ENCODE assay signal across 8 cellular contexts in the genomic region with DNA sequence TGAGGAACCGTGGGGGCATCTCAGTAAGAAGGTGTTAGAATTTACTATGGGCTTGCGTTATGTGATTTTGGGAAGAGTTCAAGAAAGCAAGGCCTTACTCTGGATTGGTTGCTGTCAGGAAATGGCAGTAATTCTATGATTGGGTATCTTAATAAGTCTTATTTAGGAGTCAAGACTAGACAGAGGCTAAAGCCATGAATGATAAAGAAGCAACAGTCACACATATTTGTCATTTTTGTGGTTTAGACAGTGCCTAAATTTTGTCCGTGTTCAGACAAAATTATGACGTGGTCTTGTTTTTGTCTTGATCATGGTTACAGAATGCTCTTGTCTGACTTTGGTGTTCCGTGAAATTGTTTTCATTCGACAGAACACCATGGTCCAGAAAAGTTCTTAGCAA. TPM values are rescaled to one million over a fixed set of nuclear protein-coding genes. Genes with fewer than 3 reads are reported as not detected.
DNase-seq lines count a peak whose midpoint lies in the region; ATAC-seq and TF ChIP-seq lines count a peak whose summit lies in the region.

No MANE protein-coding gene starts in this region.

- H3K9me3 Mint-ChIP-seq in CD4-positive, CD25-positive, alpha-beta regulatory T cell: peaks cover 0 to 2% (median 0%) of the 10 kb centered on the region in 7 donors
- H3K9me3 Mint-ChIP-seq in neural crest cell: no peaks in the 10 kb centered on the region

- no peaks in the 10 kb centered on the region for H3K27me3 ChIP-seq in CD4-positive, CD25-positive, alpha-beta regulatory T cell (ENCODE audit: control insufficient read depth, insufficient read depth, low read length)
- H3K27me3 ChIP-seq in OCI-LY1 (ENCODE audit: insufficient read depth, low read length): no peaks in the 10 kb centered on the region; the same call in 1 of the 2 replicates
- H3K27me3 ChIP-seq in effector memory CD4-positive, alpha-beta T cell (replicated peaks; ENCODE audit: control insufficient read depth, insufficient read depth, low read length, poor library complexity, severe bottlenecking): no peaks in the 10 kb centered on the region

- H3K27ac ChIP-seq in CD4-positive, CD25-positive, alpha-beta regulatory T cell (ENCODE audit: insufficient read depth, low read length, poor library complexity, severe bottlenecking): no peak overlapping the region
- H3K27ac ChIP-seq in OCI-LY1 (ENCODE audit: low read depth, low read length, poor library complexity, severe bottlenecking): no peak overlapping the region
- H3K27ac ChIP-seq in effector memory CD4-positive, alpha-beta T cell (ENCODE audit: insufficient read depth, low read length, poor library complexity, severe bottlenecking): no peak overlapping the region

- H3K4me2 ChIP-seq in OCI-LY1 (ENCODE audit: low read length): peak overlapping the region; percentile 87

- H3K27ac Mint-ChIP-seq in CD4-positive, CD25-positive, alpha-beta regulatory T cell: peak overlapping the region in 2 of 3 donors; percentile 96
- no peak overlapping the region for H3K27ac Mint-ChIP-seq in neural crest cell (ENCODE audit: unreplicated experiment)

- DNase-seq in CD4-positive, CD25-positive, alpha-beta regulatory T cell: no peak
- DNase-seq in effector memory CD4-positive, alpha-beta T cell: no peak
- no peak for DNase-seq in neural crest cell (ENCODE audit: low read depth, low spot score)
- DNase-seq in putamen (ENCODE audit: low spot score): no peak
- DNase-seq in NCI-H2227 (lab: John Stamatoyannopoulos, UW; ENCODE audit: unreplicated experiment): no peak

- H3K9ac ChIP-seq in OCI-LY1 (ENCODE audit: low read length): peak overlapping the region; percentile 63; the same call in 1 of the 2 replicates

- peaks cover 8% of the 10 kb centered on the region for H3K36me3 Mint-ChIP-seq in CD4-positive, CD25-positive, alpha-beta regulatory T cell
- no peaks in the 10 kb centered on the region for H3K36me3 Mint-ChIP-seq in neural crest cell (ENCODE audit: low read depth)

- TF ChIP-seq CTCF in OCI-LY1 (IDR thresholded peaks at IDR 0.05; ENCODE audit: low read length) (no peak), neural crest cell (conservative IDR thresholded peaks at IDR 0.05) (no peak)

- no peaks in the 10 kb centered on the region for H3K79me2 ChIP-seq in OCI-LY1 (ENCODE audit: insufficient read depth, low read length)

- no peaks in the 10 kb centered on the region for H3F3A ChIP-seq in OCI-LY1 (ENCODE audit: insufficient read depth, low read length)

- H3K9me2 ChIP-seq in OCI-LY1 (ENCODE audit: low read depth, low read length): no peaks in the 10 kb centered on the region

- no peaks in the 10 kb centered on the region for H3K9me3 ChIP-seq in CD4-positive, CD25-positive, alpha-beta regulatory T cell (ENCODE audit: control insufficient read depth in 2 of 2, low read length in 2 of 2)
- H3K9me3 ChIP-seq in OCI-LY1 (ENCODE audit: low read length): no peaks in the 10 kb centered on the region
- H3K9me3 ChIP-seq in effector memory CD4-positive, alpha-beta T cell (ENCODE audit: control insufficient read depth, low read length): no peaks in the 10 kb centered on the region

- peak overlapping the region; percentile 87 to 97 (median 90) for H3K4me3 Mint-ChIP-seq in CD4-positive, CD25-positive, alpha-beta regulatory T cell
- peak overlapping the region; percentile 95 for H3K4me3 Mint-ChIP-seq in neural crest cell

- H4K20me1 ChIP-seq in OCI-LY1 (ENCODE audit: insufficient read depth, low read length): no peaks in the 10 kb centered on the region

- ATAC-seq in CD4-positive, CD25-positive, alpha-beta regulatory T cell (ENCODE audit: low read depth in 2 of 2): no peak
- ATAC-seq in GM21786 (IDR thresholded peaks at IDR 0.05; ENCODE audit: unreplicated experiment) (no peak), GM18520 (IDR thresholded peaks at IDR 0.05; ENCODE audit: unreplicated experiment) (no peak)

- peaks cover 28% of the 10 kb centered on the region for H3K4me1 ChIP-seq in CD4-positive, CD25-positive, alpha-beta regulatory T cell (ENCODE audit: control insufficient read depth, insufficient read depth, low read length, poor library complexity, severe bottlenecking)
- H3K4me1 ChIP-seq in OCI-LY1 (ENCODE audit: insufficient read depth, low read length, severe bottlenecking): peaks cover 25% of the 10 kb centered on the region
- peaks cover 10% of the 10 kb centered on the region for H3K4me1 ChIP-seq in effector memory CD4-positive, alpha-beta T cell (ENCODE audit: control insufficient read depth, insufficient read depth, low read length, poor library complexity, severe bottlenecking)

- H2AFZ ChIP-seq in OCI-LY1 (ENCODE audit: low read length): peak overlapping the region; percentile 81

- H3K4me1 Mint-ChIP-seq in CD4-positive, CD25-positive, alpha-beta regulatory T cell: peaks cover 0 to 41% (median 31%) of the 10 kb centered on the region in 4 donors
- H3K4me1 Mint-ChIP-seq in neural crest cell: peaks cover 16% of the 10 kb centered on the region

- peak overlapping the region; percentile 89 for H3K4me3 ChIP-seq in CD4-positive, CD25-positive, alpha-beta regulatory T cell (ENCODE audit: low read depth, low read length)
- peak overlapping the region; percentile 80 for H3K4me3 ChIP-seq in OCI-LY1 (ENCODE audit: low read depth, low read length, poor library complexity, severe bottlenecking)
- peak overlapping the region; percentile 87 for H3K4me3 ChIP-seq in effector memory CD4-positive, alpha-beta T cell (ENCODE audit: insufficient read depth, low read depth, low read length, poor library complexity, severe bottlenecking)

- peaks cover 7% of the 10 kb centered on the region for H3K27me3 Mint-ChIP-seq in CD4-positive, CD25-positive, alpha-beta regulatory T cell
- peaks cover 49% of the 10 kb centered on the region for H3K27me3 Mint-ChIP-seq in neural crest cell (ENCODE audit: low read depth)

- no peaks in the 10 kb centered on the region for H3K36me3 ChIP-seq in CD4-positive, CD25-positive, alpha-beta regulatory T cell (ENCODE audit: control insufficient read depth, insufficient read depth, low read length)
- H3K36me3 ChIP-seq in OCI-LY1 (ENCODE audit: insufficient read depth, low read length): 0 out of 2 replicates have a peak, but pooled peaks cover 4% of the 10 kb centered on the region
- no peaks in the 10 kb centered on the region for H3K36me3 ChIP-seq in effector memory CD4-positive, alpha-beta T cell (ENCODE audit: control insufficient read depth, insufficient read depth, low read length)

RNA-seq across cellular contexts. Expression of gene SLC46A3, which starts 0.9 kb away (rescaled TPM):
- 11.0 TPM for total RNA-seq in CD4-positive, CD25-positive, alpha-beta regulatory T cell
- 10 to 100 TPM; 27.9 to 35.5 (median 33.4) TPM for polyA plus RNA-seq in CD4-positive, CD25-positive, alpha-beta regulatory T cell
- 0.75 and 0.82 TPM in 2 replicates for total RNA-seq in neural crest cell
